In genomic region chr7:24972991-24973390, GRCh38 we compare ENCODE assay signal across 20 cellular contexts. TPM values are rescaled to one million over a fixed set of nuclear protein-coding genes. Genes with fewer than 3 reads are reported as not detected.
A peak's percentile ranks its signal among the peaks of the same experiment; 100 is the strongest.
DNase-seq lines count a peak whose midpoint lies in the region; ATAC-seq and TF ChIP-seq lines count a peak whose summit lies in the region.
"Had no signal": no experiment of that assay in that cellular context is flagged by ENCODE, and none has a peak within 500 bp of the region (broad histone marks: within the 10 kb centered on the region; RNA-seq: fewer than 3 reads in every experiment).

No MANE protein-coding gene starts in this region.

- ATAC-seq in T-helper 17 cell: no peak
- no peak for ATAC-seq in HG03196 (IDR thresholded peaks at IDR 0.05; ENCODE audit: unreplicated experiment)
- ATAC-seq: psoas muscle had no signal

- H3K4me3 ChIP-seq in fibroblast of mammary gland (ENCODE audit: control insufficient read depth, low read depth, low read length) (no peak overlapping the region), smooth muscle cell (no peak overlapping the region), suprapubic skin (no peak overlapping the region)
- H3K4me3 ChIP-seq: psoas muscle had no signal

- H2AFZ ChIP-seq in smooth muscle cell (ENCODE audit: low read depth): peak overlapping the region; percentile 12

- no peak for TF ChIP-seq EP300 in suprapubic skin (IDR thresholded peaks at IDR 0.05)

- H3K9ac ChIP-seq in smooth muscle cell (ENCODE audit: low read depth): peak overlapping the region; percentile 61

- H3K9me3 ChIP-seq in T-helper 17 cell (ENCODE audit: control insufficient read depth, low read length, poor library complexity, severe bottlenecking): no peaks in the 10 kb centered on the region
- no peaks in the 10 kb centered on the region for H3K9me3 ChIP-seq in smooth muscle cell (replicated peaks; ENCODE audit: low read depth)
- H3K9me3 ChIP-seq in suprapubic skin: no peaks in the 10 kb centered on the region
- H3K9me3 ChIP-seq: psoas muscle had no signal

- H3K79me2 ChIP-seq in smooth muscle cell (ENCODE audit: low read depth): peaks cover 33% of the 10 kb centered on the region

- H3K4me3 Mint-ChIP-seq in activated naive CD4-positive, alpha-beta T cell treated with anti-CD3 and anti-CD28 coated beads, Interleukin-2, amount 50 U/mL, for 24 hours: no peak overlapping the region
- H3K4me3 Mint-ChIP-seq in activated naive CD4-positive, alpha-beta T cell treated with anti-CD3 and anti-CD28 coated beads, Interleukin-2, amount 10 ng/mL, durations not matched to agents 7 days and 5 days: no peak overlapping the region
- no peak overlapping the region for H3K4me3 Mint-ChIP-seq in T-helper 17 cell
- H3K4me3 Mint-ChIP-seq: activated naive CD4-positive, alpha-beta T cell treated with anti-CD3 and anti-CD28 coated beads for 36 hours; CD4-positive, alpha-beta T cell; H9 had no signal

- H3K36me3 ChIP-seq in smooth muscle cell (ENCODE audit: low read depth): no peaks in the 10 kb centered on the region
- no peaks in the 10 kb centered on the region for H3K36me3 ChIP-seq in suprapubic skin

- H3K27me3 Mint-ChIP-seq in activated naive CD4-positive, alpha-beta T cell treated with anti-CD3 and anti-CD28 coated beads, Interleukin-2, amount 50 U/mL, for 24 hours: no peaks in the 10 kb centered on the region
- no peaks in the 10 kb centered on the region for H3K27me3 Mint-ChIP-seq in activated naive CD4-positive, alpha-beta T cell treated with anti-CD3 and anti-CD28 coated beads, Interleukin-2, amount 10 ng/mL, durations not matched to agents 7 days and 5 days
- no peaks in the 10 kb centered on the region for H3K27me3 Mint-ChIP-seq in T-helper 17 cell
- H3K27me3 Mint-ChIP-seq: CD4-positive, alpha-beta T cell; naive B cell had no signal

- peak overlapping the region; percentile 63 for H3K4me2 ChIP-seq in smooth muscle cell

- no peaks in the 10 kb centered on the region for H3F3A ChIP-seq in smooth muscle cell (ENCODE audit: low read depth)

- H3K27ac ChIP-seq in smooth muscle cell (ENCODE audit: low read depth) (peak overlapping the region; percentile 99), suprapubic skin (no peak overlapping the region)
- H3K27ac ChIP-seq: psoas muscle had no signal

- peaks cover 79% of the 10 kb centered on the region for H3K4me1 Mint-ChIP-seq in activated naive CD4-positive, alpha-beta T cell treated with anti-CD3 and anti-CD28 coated beads, Interleukin-2, amount 50 U/mL, for 24 hours
- H3K4me1 Mint-ChIP-seq in activated naive CD4-positive, alpha-beta T cell treated with anti-CD3 and anti-CD28 coated beads, Interleukin-2, amount 10 ng/mL, durations not matched to agents 7 days and 5 days: peaks cover 68% of the 10 kb centered on the region
- peaks cover 62% of the 10 kb centered on the region for H3K4me1 Mint-ChIP-seq in T-helper 17 cell

- no peak for DNase-seq in activated naive CD4-positive, alpha-beta T cell treated with anti-CD3 and anti-CD28 coated beads, Interleukin-2, amount 10 ng/mL, durations not matched to agents 7 days and 5 days
- DNase-seq in T-helper 17 cell (no peak), fibroblast of mammary gland (ENCODE audit: low read depth) (peak; percentile 77), smooth muscle cell (lab: John Stamatoyannopoulos, UW; ENCODE audit: unreplicated experiment) (no peak), MV-4-11 (lab: John Stamatoyannopoulos, UW) (no peak), suprapubic skin (ENCODE audit: low spot score in 2 of 2) (no peak)
- DNase-seq: 8988T; activated CD8-positive, alpha-beta memory T cell treated with anti-CD3 and anti-CD28 coated beads, Interleukin-2, amount 50 U/mL, for 4 hours; activated naive CD4-positive, alpha-beta T cell treated with anti-CD3 and anti-CD28 coated beads for 36 hours; CD4-positive, alpha-beta T cell; H9; hypothalamus; KG1; naive B cell; NCI-H1694 treated with DMSO at 0.1 percent for 48 hours; NCI-H510A treated with DMSO at 0.1 percent for 48 hours; psoas muscle; substantia nigra had no signal

- no peak for TF ChIP-seq POLR2A in suprapubic skin (IDR thresholded peaks at IDR 0.05)

- H3K4me1 ChIP-seq in smooth muscle cell (ENCODE audit: low read depth) (peaks cover 31% of the 10 kb centered on the region), suprapubic skin (peaks cover 34% of the 10 kb centered on the region)

- H3K27me3 ChIP-seq in smooth muscle cell (ENCODE audit: low read depth): peaks cover 1% of the 10 kb centered on the region
- no peaks in the 10 kb centered on the region for H3K27me3 ChIP-seq in suprapubic skin

- H3K9me3 Mint-ChIP-seq in activated naive CD4-positive, alpha-beta T cell treated with anti-CD3 and anti-CD28 coated beads, Interleukin-2, amount 50 U/mL, for 24 hours: no peaks in the 10 kb centered on the region
- no peaks in the 10 kb centered on the region for H3K9me3 Mint-ChIP-seq in activated naive CD4-positive, alpha-beta T cell treated with anti-CD3 and anti-CD28 coated beads, Interleukin-2, amount 10 ng/mL, durations not matched to agents 7 days and 5 days
- H3K9me3 Mint-ChIP-seq: activated naive CD4-positive, alpha-beta T cell treated with anti-CD3 and anti-CD28 coated beads for 36 hours; CD4-positive, alpha-beta T cell; H9; naive B cell had no signal

- H3K27ac Mint-ChIP-seq in activated naive CD4-positive, alpha-beta T cell treated with anti-CD3 and anti-CD28 coated beads, Interleukin-2, amount 50 U/mL, for 24 hours: peak overlapping the region; percentile 38
- no peak overlapping the region for H3K27ac Mint-ChIP-seq in activated naive CD4-positive, alpha-beta T cell treated with anti-CD3 and anti-CD28 coated beads, Interleukin-2, amount 10 ng/mL, durations not matched to agents 7 days and 5 days
- H3K27ac Mint-ChIP-seq in T-helper 17 cell: peak overlapping the region; percentile 29
- H3K27ac Mint-ChIP-seq: activated naive CD4-positive, alpha-beta T cell treated with anti-CD3 and anti-CD28 coated beads for 36 hours; CD4-positive, alpha-beta T cell; H9; naive B cell had no signal

- H3K36me3 Mint-ChIP-seq in activated naive CD4-positive, alpha-beta T cell treated with anti-CD3 and anti-CD28 coated beads, Interleukin-2, amount 50 U/mL, for 24 hours: peaks cover 3% of the 10 kb centered on the region
- H3K36me3 Mint-ChIP-seq in activated naive CD4-positive, alpha-beta T cell treated with anti-CD3 and anti-CD28 coated beads, Interleukin-2, amount 10 ng/mL, durations not matched to agents 7 days and 5 days: peaks cover 49% of the 10 kb centered on the region
- peaks cover 2% of the 10 kb centered on the region for H3K36me3 Mint-ChIP-seq in T-helper 17 cell (ENCODE audit: low read depth)
- H3K36me3 Mint-ChIP-seq: naive B cell had no signal

- TF ChIP-seq CTCF in fibroblast of mammary gland (conservative IDR thresholded peaks at IDR 0.05; ENCODE audit: control insufficient read depth, insufficient read depth, low read depth, low read length) (no peak), smooth muscle cell (IDR thresholded peaks at IDR 0.05; ENCODE audit: borderline replicate concordance, insufficient read depth, poor library complexity, severe bottlenecking) (no peak), suprapubic skin (IDR thresholded peaks at IDR 0.05) (no peak)

- CTCF ChIA-PET in activated naive CD4-positive, alpha-beta T cell treated with anti-CD3 and anti-CD28 coated beads, Interleukin-2, amount 10 ng/mL, durations not matched to agents 7 days and 5 days (lab: Charles Lee): interaction anchor here (1.6 to 2.7 kb wide), 2 partner anchors 9 to 161 kb away, joined by 4 to 7 read pairs; no protein-coding TSS in a partner anchor

- no peaks in the 10 kb centered on the region for H4K20me1 ChIP-seq in smooth muscle cell (ENCODE audit: low read depth)

RNA-seq across cellular contexts. Expression of gene OSBPL3, which starts 7.0 kb away (rescaled TPM):
- total RNA-seq in T-helper 17 cell (10 to 100 TPM; 54.8 to 54.9 TPM), smooth muscle cell (11.9 and 16.3 TPM in 2 replicates), suprapubic skin (10 to 100 TPM; 22.0 to 49.0 (median 27.3) TPM)
- polyA plus RNA-seq in smooth muscle cell: 6.2 and 8.3 TPM in 2 replicates
